Comparison of ENCODE assay signal across 8 cellular contexts in genomic region chr11:46392421-46393230, GRCh38. TPM values are rescaled to one million over a fixed set of nuclear protein-coding genes. Genes with fewer than 3 reads are reported as not detected.
DNase-seq lines count a peak whose midpoint lies in the region; ATAC-seq, FAIRE-seq and TF ChIP-seq lines count a peak whose summit lies in the region.

No MANE protein-coding gene starts in this region.

- peak overlapping the region; percentile 67 for H3K4me3 Mint-ChIP-seq in CD8-positive, alpha-beta T cell
- H3K4me3 Mint-ChIP-seq in immature natural killer cell: peak overlapping the region; percentile 64 to 84 (median 68)

- H3K27ac Mint-ChIP-seq in CD8-positive, alpha-beta T cell: no peak overlapping the region
- no peak overlapping the region for H3K27ac Mint-ChIP-seq in immature natural killer cell

- no peaks in the 10 kb centered on the region for H3K9me3 ChIP-seq in CD8-positive, alpha-beta T cell (ENCODE audit: low read length)
- H3K9me3 ChIP-seq in smooth muscle cell (replicated peaks; ENCODE audit: low read depth): no peaks in the 10 kb centered on the region

- intact Hi-C loops in CD8-positive, alpha-beta T cell (cut with DNase I, micrococcal nuclease): loop anchor here in 1 of 2 experiments (5.0 kb wide), 1 partner anchor 505 kb away; the partner anchor contains the start of gene MAPK8IP1

- WGBS in smooth muscle cell (ENCODE audit: low lambda C conversion rate): 3% methylated on average over 63 of the region's 71 CpGs

- peaks cover 15% of the 10 kb centered on the region for H3K36me3 Mint-ChIP-seq in CD8-positive, alpha-beta T cell
- peaks cover under 1 to 8% (median 7%) of the 10 kb centered on the region in 3 donors for H3K36me3 Mint-ChIP-seq in immature natural killer cell

- H3K4me1 ChIP-seq in CD8-positive, alpha-beta T cell (ENCODE audit: insufficient read depth, low read length): peaks cover 26% of the 10 kb centered on the region
- H3K4me1 ChIP-seq in KMS-11 (ENCODE audit: low read depth, poor library complexity, severe bottlenecking) (peaks cover 5% of the 10 kb centered on the region), smooth muscle cell (ENCODE audit: low read depth) (peaks cover 19% of the 10 kb centered on the region)

- H3K27me3 ChIP-seq in CD8-positive, alpha-beta T cell (ENCODE audit: insufficient read depth, low read length): peaks cover 31% of the 10 kb centered on the region
- peaks cover 27% of the 10 kb centered on the region for H3K27me3 ChIP-seq in KMS-11 (ENCODE audit: insufficient read depth, low read depth)
- peaks cover 26% of the 10 kb centered on the region for H3K27me3 ChIP-seq in bronchial epithelial cell (ENCODE audit: control insufficient read depth, insufficient read depth, low read length)
- H3K27me3 ChIP-seq in smooth muscle cell (ENCODE audit: low read depth): peaks cover 34% of the 10 kb centered on the region

- H3F3A ChIP-seq in smooth muscle cell (ENCODE audit: low read depth): no peaks in the 10 kb centered on the region

- peaks cover 24% of the 10 kb centered on the region for H3K4me1 Mint-ChIP-seq in CD8-positive, alpha-beta T cell (ENCODE audit: low read depth)
- H3K4me1 Mint-ChIP-seq in immature natural killer cell: peaks cover 8 to 23% of the 10 kb centered on the region in 2 donors

- ATAC-seq in CD8-positive, alpha-beta T cell: peak; percentile 91
- ATAC-seq in GM21447 (IDR thresholded peaks at IDR 0.05; ENCODE audit: unreplicated experiment): peak; percentile 57

- H3K4me3 ChIP-seq in CD8-positive, alpha-beta T cell (ENCODE audit: low read depth, low read length): no peak overlapping the region
- no peak overlapping the region for H3K4me3 ChIP-seq in KMS-11 (IDR thresholded peaks at IDR 0.05; ENCODE audit: insufficient read depth, low read depth, low read length)
- peak overlapping the region; percentile 56 for H3K4me3 ChIP-seq in WI38 (ENCODE audit: low read depth, low read length)
- H3K4me3 ChIP-seq in bronchial epithelial cell (ENCODE audit: low read depth, low read length): peak overlapping the region; percentile 29
- H3K4me3 ChIP-seq in smooth muscle cell: peak overlapping the region; percentile 55

- no peaks in the 10 kb centered on the region for H3K9me3 Mint-ChIP-seq in CD8-positive, alpha-beta T cell
- no peaks in the 10 kb centered on the region for H3K9me3 Mint-ChIP-seq in immature natural killer cell

- peak overlapping the region; percentile 54; the same call in 1 of the 2 replicates for H2AFZ ChIP-seq in KMS-11 (ENCODE audit: low read depth)
- H2AFZ ChIP-seq in smooth muscle cell (ENCODE audit: low read depth): no peak overlapping the region

- POLR2A ChIA-PET in CD8-positive, alpha-beta T cell (lab: Charles Lee): interaction anchor here (0.6 kb wide), 1 partner anchor 149 kb away, joined by 3 read pairs; no protein-coding TSS in a partner anchor

- H3K27me3 Mint-ChIP-seq in CD8-positive, alpha-beta T cell (ENCODE audit: low read depth): peaks cover 36% of the 10 kb centered on the region
- peaks cover 24 to 42% (median 28%) of the 10 kb centered on the region in 3 donors for H3K27me3 Mint-ChIP-seq in immature natural killer cell (ENCODE audit: low read depth in 3 of 3)

- no peak for FAIRE-seq in bronchial epithelial cell (lab: Jason Lieb, UNC)

- no peaks in the 10 kb centered on the region for H4K20me1 ChIP-seq in KMS-11 (ENCODE audit: insufficient read depth)
- peaks cover 26% of the 10 kb centered on the region for H4K20me1 ChIP-seq in smooth muscle cell (ENCODE audit: low read depth)

- CTCF ChIA-PET in CD8-positive, alpha-beta T cell (lab: Charles Lee): no interaction called here

- DNase-seq in CD8-positive, alpha-beta T cell: peak; percentile 59 to 85 (median 70)
- peak; percentile 42 for DNase-seq in bronchial epithelial cell (ENCODE audit: low read depth)
- DNase-seq in immature natural killer cell: peak; percentile 73 to 82 (median 80)
- DNase-seq in smooth muscle cell (lab: John Stamatoyannopoulos, UW; ENCODE audit: unreplicated experiment): peak; percentile 62
- no peak for DNase-seq in NCI-H2107 treated with DMSO at 0.1 percent for 48 hours (lab: John Stamatoyannopoulos, UW; ENCODE audit: unreplicated experiment)

- no peak overlapping the region for H3K9ac ChIP-seq in KMS-11
- H3K9ac ChIP-seq in smooth muscle cell (ENCODE audit: low read depth): no peak overlapping the region

- no peak for TF ChIP-seq CTCF in CD8-positive, alpha-beta T cell (IDR thresholded peaks at IDR 0.05)
- TF ChIP-seq CTCF in KMS-11 (conservative IDR thresholded peaks at IDR 0.05; ENCODE audit: low read depth, low read length): no peak
- TF ChIP-seq CTCF in WI38 (IDR thresholded peaks at IDR 0.05; ENCODE audit: low read depth, low read length): no peak
- TF ChIP-seq CTCF in bronchial epithelial cell (IDR thresholded peaks at IDR 0.05; ENCODE audit: insufficient read depth, low read length, severe bottlenecking): no peak
- TF ChIP-seq CTCF in smooth muscle cell (IDR thresholded peaks at IDR 0.05; ENCODE audit: borderline replicate concordance, insufficient read depth, poor library complexity, severe bottlenecking): no peak

- no peaks in the 10 kb centered on the region for H3K36me3 ChIP-seq in CD8-positive, alpha-beta T cell (ENCODE audit: insufficient read depth, low read length)
- H3K36me3 ChIP-seq in KMS-11 (ENCODE audit: insufficient read depth): no peaks in the 10 kb centered on the region
- H3K36me3 ChIP-seq in bronchial epithelial cell (ENCODE audit: control insufficient read depth, insufficient read depth, low read length): peaks cover 3% of the 10 kb centered on the region
- no peaks in the 10 kb centered on the region for H3K36me3 ChIP-seq in smooth muscle cell (ENCODE audit: low read depth)

- H3K4me2 ChIP-seq in KMS-11 (peak overlapping the region; percentile 71), smooth muscle cell (peak overlapping the region; percentile 91)

- H3K79me2 ChIP-seq in KMS-11 (ENCODE audit: insufficient read depth, low read depth) (no peaks in the 10 kb centered on the region), smooth muscle cell (ENCODE audit: low read depth) (no peaks in the 10 kb centered on the region)

- H3K27ac ChIP-seq in CD8-positive, alpha-beta T cell (ENCODE audit: low read depth, low read length): no peak overlapping the region
- no peak overlapping the region for H3K27ac ChIP-seq in KMS-11
- H3K27ac ChIP-seq in smooth muscle cell (ENCODE audit: low read depth): no peak overlapping the region

RNA-seq across cellular contexts. Expression of gene CHRM4, which starts 1.1 kb away (rescaled TPM):
- 1 to 10 TPM; 2.9 to 4.1 TPM for total RNA-seq in CD8-positive, alpha-beta T cell
- total RNA-seq in bronchial epithelial cell (not detected in 2 replicates), smooth muscle cell (4.7 and 5.6 TPM in 2 replicates)
- polyA plus RNA-seq in immature natural killer cell (under 1 TPM in 2 of 3 donors, not detected in 1; 0.31 to 0.51 TPM), smooth muscle cell (11.1 and 20.0 TPM in 2 replicates)

RNA-seq across cellular contexts. Expression of gene MDK, which starts 11.2 kb away (rescaled TPM):
- total RNA-seq in CD8-positive, alpha-beta T cell: 1 to 10 TPM; 3.6 TPM
- 10.2 and 11.6 TPM in 2 replicates for total RNA-seq in bronchial epithelial cell
- under 1 TPM in 1 of 3 donors, not detected in 2; 0.44 TPM for polyA plus RNA-seq in immature natural killer cell
- 403 and 490 TPM in 2 replicates for total RNA-seq in smooth muscle cell
- polyA plus RNA-seq in smooth muscle cell: 667 and 755 TPM in 2 replicates

RNA-seq across cellular contexts. Expression of gene DGKZ, which starts 45.4 kb away (rescaled TPM):
- 100 to 1,000 TPM; 131 to 135 TPM for total RNA-seq in CD8-positive, alpha-beta T cell
- total RNA-seq in bronchial epithelial cell (30.5 and 35.2 TPM in 2 replicates), smooth muscle cell (32.2 and 42.1 TPM in 2 replicates)
- polyA plus RNA-seq in immature natural killer cell (100 to 1,000 TPM in 1 of 3 donors, 10 to 100 TPM in 2; 40.7 to 120 (median 63.6) TPM), smooth muscle cell (30.7 and 52.0 TPM in 2 replicates)

Comparison
In these comparisons a context has a peak if more than half of its experiments do, and no peak if none do; other contexts are left out.
1. H3K4me3 ChIP-seq: peak in WI38 (single experiment), bronchial epithelial cell (single experiment) and smooth muscle cell (single experiment); none in CD8-positive, alpha-beta T cell (single experiment) and KMS-11 (single experiment).
2. RNA of gene MDK, which starts 11.2 kb away (total RNA-seq): 403 to 490 TPM in smooth muscle cell; 10.2 to 11.6 TPM in bronchial epithelial cell and 3.6 TPM in CD8-positive, alpha-beta T cell; every median in the first group is over 10 times any median in the second.